13 cellular contexts compared by ENCODE assay signal in the genomic region with DNA sequence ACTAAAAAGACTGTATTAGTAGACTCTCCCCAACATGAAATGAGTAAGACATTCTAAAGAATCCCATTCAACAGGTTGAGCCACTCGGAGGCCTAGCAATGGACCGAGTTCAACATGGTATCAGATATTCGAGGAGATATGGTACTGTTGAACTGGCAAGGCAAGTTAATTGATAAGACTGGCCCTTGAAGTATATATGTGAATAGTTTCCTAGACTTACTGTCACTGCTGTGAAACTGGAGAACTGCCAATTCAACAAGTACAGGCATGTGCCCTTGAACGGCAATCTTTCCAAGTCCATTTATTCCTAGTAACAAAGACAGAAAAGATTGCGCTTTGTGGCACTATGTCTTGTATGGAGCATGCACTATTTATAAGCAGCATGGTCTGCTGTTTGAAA. TPM values are rescaled to one million over a fixed set of nuclear protein-coding genes. Genes with fewer than 3 reads are reported as not detected.
DNase-seq lines count a peak whose midpoint lies in the region; ATAC-seq and TF ChIP-seq lines count a peak whose summit lies in the region.
"Had no signal": no experiment of that assay in that cellular context is flagged by ENCODE, and none has a peak within 500 bp of the region (broad histone marks: within the 10 kb centered on the region; RNA-seq: fewer than 3 reads in every experiment).

No MANE protein-coding gene starts in this region.

- peaks cover 62% of the 10 kb centered on the region for H3K36me3 Mint-ChIP-seq in brain
- H3K36me3 Mint-ChIP-seq: CD4-positive, alpha-beta memory T cell had no signal

- H3K27ac Mint-ChIP-seq in brain = peak overlapping the region; percentile 73 to 98 (median 94)
- H3K27ac Mint-ChIP-seq: activated T-cell treated with anti-CD3 and anti-CD28 coated beads, Interleukin-2, amount 50 U/mL, for 24 hours; CD4-positive, alpha-beta memory T cell; stimulated activated naive CD8-positive, alpha-beta T cell treated with anti-CD3 and anti-CD28 coated beads, Interleukin-15, Interleukin-2, amounts not matched to agents 100 ng/mL and 50 ng/mL, for 24 hours had no signal

- peak; percentile 69 for DNase-seq in NCI-H1105 (lab: John Stamatoyannopoulos, UW)
- DNase-seq in islet precursor cell = peak; percentile 68
- DNase-seq in thoracic aorta (ENCODE audit: low spot score) = no peak
- DNase-seq in ACHN = no peak
- no peak for DNase-seq in HPDE6-E6E7 (ENCODE audit: extremely low spot score)
- no peak for DNase-seq in 8988T
- DNase-seq: activated T-cell treated with anti-CD3 and anti-CD28 coated beads, Interleukin-2, amount 50 U/mL, for 24 hours; CD4-positive, alpha-beta memory T cell; NCI-H187 treated with DMSO at 0.1 percent for 48 hours; stimulated activated CD4-positive, alpha-beta T cell treated with anti-CD3 and anti-CD28 coated beads, Interleukin-2, amount 100 ng/mL, for 48 hours had no signal

- H3K9me3 ChIP-seq in thoracic aorta = no peaks in the 10 kb centered on the region

- peaks cover 0 to 4% (median 3%) of the 10 kb centered on the region in 5 experiments for H3K9me3 Mint-ChIP-seq in brain

- peak overlapping the region; percentile 36 to 67 (median 55) for H3K4me3 Mint-ChIP-seq in brain
- H3K4me3 Mint-ChIP-seq: activated T-cell treated with anti-CD3 and anti-CD28 coated beads, Interleukin-2, amount 50 U/mL, for 24 hours; CD4-positive, alpha-beta memory T cell; stimulated activated naive CD8-positive, alpha-beta T cell treated with anti-CD3 and anti-CD28 coated beads, Interleukin-15, Interleukin-2, amounts not matched to agents 100 ng/mL and 50 ng/mL, for 24 hours had no signal

- no peaks in the 10 kb centered on the region for H3K27me3 ChIP-seq in thoracic aorta (replicated peaks; ENCODE audit: insufficient read depth)

- no peak overlapping the region for H3K4me3 ChIP-seq in thoracic aorta

- peak overlapping the region; percentile 80 to 90 for H3K27ac ChIP-seq in thoracic aorta

- no peaks in the 10 kb centered on the region for H3K36me3 ChIP-seq in thoracic aorta

- TF ChIP-seq CTCF in brain (conservative IDR thresholded peaks at IDR 0.05) (no peak), thoracic aorta (IDR thresholded peaks at IDR 0.05) (no peak)

- H3K27me3 Mint-ChIP-seq in brain = no peaks in the 10 kb centered on the region
- H3K27me3 Mint-ChIP-seq: activated T-cell treated with anti-CD3 and anti-CD28 coated beads, Interleukin-2, amount 50 U/mL, for 24 hours; CD4-positive, alpha-beta memory T cell; stimulated activated naive CD8-positive, alpha-beta T cell treated with anti-CD3 and anti-CD28 coated beads, Interleukin-15, Interleukin-2, amounts not matched to agents 100 ng/mL and 50 ng/mL, for 24 hours had no signal

- peaks cover 36 to 68% of the 10 kb centered on the region in 2 donors for H3K4me1 ChIP-seq in thoracic aorta (ENCODE audit: control insufficient read depth in 1 of 2, low read depth in 2 of 2)

- H3K4me1 Mint-ChIP-seq in brain = peaks cover 83% of the 10 kb centered on the region
- H3K4me1 Mint-ChIP-seq: CD4-positive, alpha-beta memory T cell had no signal

- ATAC-seq in thoracic aorta (ENCODE audit: insufficient number of reproducible peaks, low FRiP score, low read depth) = no peak
- ATAC-seq: activated CD4-positive, CD25-positive, alpha-beta regulatory T cell treated with anti-CD3 and anti-CD28 coated beads, Interleukin-2, amount 50 U/mL, for 24 hours had no signal

- in situ Hi-C loops in ACHN (cut with HindIII; ENCODE audit: low pct_ligation_motif_present, low pct_unique_long_range_greater_than_20kb, low sequenced_read_pairs) = no loop called here

RNA-seq across cellular contexts. Expression of a gene that starts 24.4 kb away (rescaled TPM):
- polyA plus RNA-seq in brain (ENCODE audit: insufficient read depth, low read depth, low replicate concordance) = 16.9 TPM
- total RNA-seq in thoracic aorta = 100 to 1,000 TPM; 106 to 117 TPM
- total RNA-seq: CD4-positive, alpha-beta memory T cell had no signal
- polyA plus RNA-seq: CD4-positive, alpha-beta memory T cell had no signal

Comparison
In these comparisons a context has a peak if more than half of its experiments do, and no peak if none do; other contexts are left out.
1. DNase-seq: peak in NCI-H1105 (single experiment) and islet precursor cell (single experiment); none in thoracic aorta (single experiment), ACHN (single experiment), HPDE6-E6E7 (single experiment) and 8988T (single experiment).